In genomic region chr1:91631718-91632330, GRCh38 we compare ENCODE assay signal across 30 cellular contexts.
"Had no signal": no experiment of that assay in that cellular context is flagged by ENCODE, and none has a peak within 500 bp of the region (broad histone marks: within the 10 kb centered on the region; RNA-seq: fewer than 3 reads in every experiment).

No MANE protein-coding gene starts in this region.

- H3K9me3 Mint-ChIP-seq: activated naive CD4-positive, alpha-beta T cell treated with anti-CD3 and anti-CD28 coated beads, Interleukin-2, amount 50 U/mL, for 24 hours; activated T-cell treated with anti-CD3 and anti-CD28 coated beads, Interleukin-2, amount 50 U/mL, for 24 hours; activated T-helper 17 cell treated with anti-CD3 and anti-CD28 coated beads, Interleukin-2, amount 50 U/mL, for 72 hours; central memory CD8-positive, alpha-beta T cell; dendritic cell treated with granulocyte-macrophage colony-stimulating factor and Interleukin-4, amounts not matched to agents 40 ng/mL and 50 ng/mL, for 4 days; naive thymus-derived CD8-positive, alpha-beta T cell; stimulated activated naive CD8-positive, alpha-beta T cell treated with anti-CD3 and anti-CD28 coated beads, Interleukin-15, Interleukin-2, amounts not matched to agents 100 ng/mL and 50 ng/mL, for 24 hours had no signal

- H3K4me3 Mint-ChIP-seq: activated B cell treated with CpG ODN at 0.5 μM for 24 hours; activated CD4-positive, alpha-beta memory T cell treated with anti-CD3 and anti-CD28 coated beads for 36 hours; activated naive CD4-positive, alpha-beta T cell treated with anti-CD3 and anti-CD28 coated beads, Interleukin-2, amount 50 U/mL, for 24 hours; activated T-cell treated with anti-CD3 and anti-CD28 coated beads, Interleukin-2, amount 50 U/mL, for 24 hours; activated T-helper 17 cell treated with anti-CD3 and anti-CD28 coated beads, Interleukin-2, amount 50 U/mL, for 72 hours; central memory CD8-positive, alpha-beta T cell; dendritic cell treated with granulocyte-macrophage colony-stimulating factor and Interleukin-4, amounts not matched to agents 40 ng/mL and 50 ng/mL, for 4 days; endodermal cell; naive thymus-derived CD8-positive, alpha-beta T cell; stimulated activated naive CD8-positive, alpha-beta T cell treated with anti-CD3 and anti-CD28 coated beads, Interleukin-15, Interleukin-2, amounts not matched to agents 100 ng/mL and 50 ng/mL, for 24 hours; T-helper 1 cell treated with Interleukin-12 subunit alpha and Interleukin-12 subunit beta and Interleukin-4 antibody, amounts not matched to agents 30 μg/mL and 1 μg/mL, for 36 hours had no signal

- H3K27ac Mint-ChIP-seq: activated B cell treated with CpG ODN at 0.5 μM for 24 hours; activated CD4-positive, alpha-beta memory T cell treated with anti-CD3 and anti-CD28 coated beads for 36 hours; activated naive CD4-positive, alpha-beta T cell treated with anti-CD3 and anti-CD28 coated beads, Interleukin-2, amount 50 U/mL, for 24 hours; activated T-cell treated with anti-CD3 and anti-CD28 coated beads, Interleukin-2, amount 50 U/mL, for 24 hours; activated T-helper 17 cell treated with anti-CD3 and anti-CD28 coated beads, Interleukin-2, amount 50 U/mL, for 72 hours; dendritic cell treated with granulocyte-macrophage colony-stimulating factor and Interleukin-4, amounts not matched to agents 40 ng/mL and 50 ng/mL, for 4 days; endodermal cell; stimulated activated naive CD8-positive, alpha-beta T cell treated with anti-CD3 and anti-CD28 coated beads, Interleukin-15, Interleukin-2, amounts not matched to agents 100 ng/mL and 50 ng/mL, for 24 hours; T-helper 1 cell treated with Interleukin-12 subunit alpha and Interleukin-12 subunit beta and Interleukin-4 antibody, amounts not matched to agents 30 μg/mL and 1 μg/mL, for 36 hours had no signal

- H3K27me3 Mint-ChIP-seq: activated B cell treated with CpG ODN at 0.5 μM for 24 hours; activated CD4-positive, alpha-beta memory T cell treated with anti-CD3 and anti-CD28 coated beads for 36 hours; activated naive CD4-positive, alpha-beta T cell treated with anti-CD3 and anti-CD28 coated beads, Interleukin-2, amount 50 U/mL, for 24 hours; activated T-cell treated with anti-CD3 and anti-CD28 coated beads, Interleukin-2, amount 50 U/mL, for 24 hours; activated T-helper 17 cell treated with anti-CD3 and anti-CD28 coated beads, Interleukin-2, amount 50 U/mL, for 72 hours; central memory CD8-positive, alpha-beta T cell; naive thymus-derived CD8-positive, alpha-beta T cell; stimulated activated naive CD8-positive, alpha-beta T cell treated with anti-CD3 and anti-CD28 coated beads, Interleukin-15, Interleukin-2, amounts not matched to agents 100 ng/mL and 50 ng/mL, for 24 hours had no signal

- H3K4me1 ChIP-seq: foreskin keratinocyte, left lung, lower lobe of right lung, prostate gland, upper lobe of right lung had no signal

- H3K36me3 ChIP-seq: heart right ventricle, left lung, lower lobe of right lung, ovary, prostate gland, upper lobe of right lung had no signal

- H3K36me3 Mint-ChIP-seq: activated CD4-positive, alpha-beta memory T cell treated with anti-CD3 and anti-CD28 coated beads for 36 hours; activated naive CD4-positive, alpha-beta T cell treated with anti-CD3 and anti-CD28 coated beads, Interleukin-2, amount 50 U/mL, for 24 hours; naive thymus-derived CD8-positive, alpha-beta T cell had no signal

- DNase-seq: activated B cell treated with CpG ODN at 0.5 μM for 24 hours; activated CD4-positive, alpha-beta memory T cell treated with anti-CD3 and anti-CD28 coated beads for 36 hours; activated CD8-positive, alpha-beta memory T cell treated with anti-CD3 and anti-CD28 coated beads, Interleukin-2, amount 50 U/mL, for 4 hours; activated gamma-delta T cell treated with Interleukin-2 at 50 U/mL for 16 hours; activated T-cell treated with anti-CD3 and anti-CD28 coated beads, Interleukin-2, amount 50 U/mL, for 24 hours; endodermal cell; foreskin keratinocyte; heart right ventricle; left lung; lower lobe of right lung; mesenchymal stem cell; naive thymus-derived CD8-positive, alpha-beta T cell; ovary; retina; stimulated activated CD4-positive, alpha-beta T cell treated with anti-CD3 and anti-CD28 coated beads, Interleukin-12 subunit alpha, Interleukin-12 subunit beta, amount 100 ng/mL, for 4 hours; stimulated activated CD4-positive, alpha-beta T cell treated with anti-CD3 and anti-CD28 coated beads, Interleukin-4, amount 100 ng/mL, for 1 hour; substantia nigra; SW 1271; T-helper 9 cell; upper lobe of right lung had no signal

- H3K9me3 ChIP-seq: left lung, lower lobe of right lung, ovary, prostate gland, upper lobe of right lung had no signal

- H3K4me3 ChIP-seq: heart right ventricle, left lung, lower lobe of right lung, ovary, prostate gland, skin epidermis, upper lobe of right lung had no signal

- H3K27ac ChIP-seq: foreskin keratinocyte, heart right ventricle, left lung, lower lobe of right lung, ovary, prostate gland, skin epidermis, upper lobe of right lung had no signal

- H3K27me3 ChIP-seq: foreskin keratinocyte, heart right ventricle, left lung, ovary, upper lobe of right lung had no signal

- H3K4me1 Mint-ChIP-seq: activated B cell treated with CpG ODN at 0.5 μM for 24 hours; activated naive CD4-positive, alpha-beta T cell treated with anti-CD3 and anti-CD28 coated beads, Interleukin-2, amount 50 U/mL, for 24 hours; activated T-helper 17 cell treated with anti-CD3 and anti-CD28 coated beads, Interleukin-2, amount 50 U/mL, for 72 hours had no signal

- ATAC-seq: activated T-helper 17 cell treated with anti-CD3 and anti-CD28 coated beads, Interleukin-2, amount 50 U/mL, for 72 hours; esophagus mucosa; foreskin keratinocyte; heart right ventricle; left lung; lower lobe of right lung; naive thymus-derived CD8-positive, alpha-beta T cell; sciatic nerve; upper lobe of right lung had no signal
